Comparison of ENCODE assay signal across 8 cellular contexts in the genomic region with DNA sequence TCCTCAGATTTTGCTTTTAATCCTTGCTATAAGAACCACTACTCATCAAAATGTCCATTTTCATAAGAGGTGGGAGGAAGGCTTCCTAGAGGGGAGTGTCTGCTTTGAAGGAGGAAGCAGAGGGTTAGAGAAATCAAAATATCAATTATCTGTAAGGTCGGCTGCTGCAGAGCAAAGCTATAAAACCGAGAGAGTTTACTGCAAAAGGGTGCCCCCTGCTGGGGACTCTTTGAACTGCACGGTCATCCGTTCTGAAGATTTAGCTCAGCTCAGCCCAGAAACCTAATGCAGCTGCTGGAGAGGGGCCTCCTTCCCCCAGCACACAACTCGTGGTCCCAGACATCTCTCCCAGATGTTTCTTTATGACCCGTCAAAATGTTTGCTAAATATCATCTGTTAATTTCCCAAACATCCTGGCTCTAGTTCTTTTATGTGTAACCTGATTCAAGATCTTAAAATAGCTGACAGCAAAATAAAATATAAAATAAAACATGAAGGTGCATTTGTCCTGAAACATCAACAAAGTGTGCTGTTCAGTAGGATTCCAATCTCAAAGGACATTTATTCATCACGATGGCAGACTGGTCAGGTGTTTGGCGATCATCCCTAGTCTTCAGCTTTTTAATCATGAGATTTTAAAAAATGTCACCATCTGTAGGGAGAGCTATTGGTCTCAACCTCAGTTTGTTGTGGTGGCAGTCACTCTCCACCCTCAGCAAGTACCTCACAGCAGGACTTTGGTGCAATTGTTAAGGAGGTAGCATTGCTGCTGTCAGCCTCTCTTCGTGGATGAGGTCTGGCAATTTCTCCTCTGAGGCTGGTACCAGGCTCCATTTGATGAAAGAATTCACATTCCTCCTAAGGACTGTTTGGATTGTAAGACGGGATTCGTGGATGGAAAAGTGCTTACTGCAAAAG.
A peak's percentile ranks its signal among the peaks of the same experiment; 100 is the strongest.
DNase-seq lines count a peak whose midpoint lies in the region; ATAC-seq and TF ChIP-seq lines count a peak whose summit lies in the region.

No MANE protein-coding gene starts in this region.

- POLR2A ChIA-PET in activated CD4-positive, alpha-beta T cell treated with anti-CD3 and anti-CD28 coated beads for 36 hours (lab: Charles Lee) = interaction anchor here (0.6 kb wide), 2 partner anchors 24 to 637 kb away, joined by 3 to 4 read pairs; no protein-coding TSS in a partner anchor

- intact Hi-C loops in activated CD4-positive, alpha-beta T cell treated with anti-CD3 and anti-CD28 coated beads for 36 hours (cut with DNase I, micrococcal nuclease) = loop anchor here (1.0 to 5.0 kb wide), 8 partner anchors 99 to 692 kb away; no protein-coding TSS in a partner anchor
- intact Hi-C loops in lower leg skin (cut with DNase I; ENCODE audit: low total_unique reads) = loop anchor here (10.0 kb wide), 1 partner anchor 90 kb away; no protein-coding TSS in a partner anchor

- no peaks in the 10 kb centered on the region for H3K4me1 Mint-ChIP-seq in activated CD4-positive, alpha-beta T cell treated with anti-CD3 and anti-CD28 coated beads for 36 hours

- H3K36me3 Mint-ChIP-seq in activated CD4-positive, alpha-beta T cell treated with anti-CD3 and anti-CD28 coated beads for 36 hours (ENCODE audit: low read depth) = no peaks in the 10 kb centered on the region

- TF ChIP-seq CTCF in coronary artery (IDR thresholded peaks at IDR 0.05) (peak; percentile 76), lower leg skin (IDR thresholded peaks at IDR 0.05) (peak in 1 of 3 donors; percentile 81)

- no peak overlapping the region for H3K27ac Mint-ChIP-seq in activated CD4-positive, alpha-beta T cell treated with anti-CD3 and anti-CD28 coated beads for 36 hours

- H3K27me3 Mint-ChIP-seq in activated CD4-positive, alpha-beta T cell treated with anti-CD3 and anti-CD28 coated beads for 36 hours = peaks cover 31% of the 10 kb centered on the region

- H3K4me3 ChIP-seq in coronary artery (no peak overlapping the region), lower leg skin (ENCODE audit: low read depth, poor library complexity, severe bottlenecking) (no peak overlapping the region)

- no peaks in the 10 kb centered on the region for H3K9me3 Mint-ChIP-seq in activated CD4-positive, alpha-beta T cell treated with anti-CD3 and anti-CD28 coated beads for 36 hours (ENCODE audit: low read depth)

- peak; percentile 84 for ATAC-seq in HG03103 (IDR thresholded peaks at IDR 0.05; ENCODE audit: low read depth, unreplicated experiment)
- ATAC-seq in activated CD4-positive, alpha-beta T cell treated with anti-CD3 and anti-CD28 coated beads for 36 hours = peak; percentile 57

- DNase-seq in G401 (ENCODE audit: low spot score) (peak; percentile 65), NCI-H446 (lab: John Stamatoyannopoulos, UW) (peak; percentile 46 to 79), coronary artery (ENCODE audit: low spot score) (no peak), lower leg skin (ENCODE audit: low spot score in 2 of 2) (peak; percentile 77 to 98), 8988T (no peak)
- peak; percentile 91 for DNase-seq in activated CD4-positive, alpha-beta T cell treated with anti-CD3 and anti-CD28 coated beads for 36 hours
- peak; percentile 62 to 77 (median 72) for DNase-seq in stimulated activated CD4-positive, alpha-beta T cell treated with anti-CD3 and anti-CD28 coated beads, TNF-alpha, amount 100 ng/mL, for 24 hours (ENCODE audit: low read depth in 3 of 3)

- H3K27ac ChIP-seq in coronary artery = no peak overlapping the region

- WGBS in lower leg skin, 2 donors = 23 to 25% methylated on average over 11 of the region's 11 CpGs

- no peak for TF ChIP-seq POLR2A in lower leg skin (IDR thresholded peaks at IDR 0.05)

- in situ Hi-C loops in G401 (cut with HindIII; ENCODE audit: low sequenced_read_pairs) = no loop called here

- H3K4me3 Mint-ChIP-seq in activated CD4-positive, alpha-beta T cell treated with anti-CD3 and anti-CD28 coated beads for 36 hours = no peak overlapping the region

- CTCF ChIA-PET in activated CD4-positive, alpha-beta T cell treated with anti-CD3 and anti-CD28 coated beads for 36 hours (lab: Charles Lee) = interaction anchor here (0.6 to 5.4 kb wide), 56 partner anchors 9 to 1192 kb away, joined by 3 to 63 read pairs (median 4); a partner anchor contains a TSS

Comparison
In these comparisons a context has a peak if more than half of its experiments do, and no peak if none do; other contexts are left out.
1. DNase-seq: peak in G401 (single experiment), NCI-H446 (2 of 2), activated CD4-positive, alpha-beta T cell treated with anti-CD3 and anti-CD28 coated beads for 36 hours (single experiment), lower leg skin (2 of 2) and stimulated activated CD4-positive, alpha-beta T cell treated with anti-CD3 and anti-CD28 coated beads, TNF-alpha, amount 100 ng/mL, for 24 hours (3 of 3); none in coronary artery (single experiment) and 8988T (single experiment).